ENCODE assay signal across 18 cellular contexts in genomic region chr12:45713108-45713507, GRCh38.
"Had no signal": no experiment of that assay in that cellular context is flagged by ENCODE, and none has a peak within 500 bp of the region (broad histone marks: within the 10 kb centered on the region; RNA-seq: fewer than 3 reads in every experiment).

No MANE protein-coding gene starts in this region.

- H3K9ac ChIP-seq: parathyroid adenoma had no signal

- H3K4me1 Mint-ChIP-seq: activated CD8-positive, alpha-beta memory T cell treated with anti-CD3 and anti-CD28 coated beads, Interleukin-2, amount 10 ng/mL, durations not matched to agents 7 days and 5 days had no signal

- ATAC-seq: activated CD4-positive, CD25-positive, alpha-beta regulatory T cell treated with anti-CD3 and anti-CD28 coated beads, Interleukin-2, amount 50 U/mL, for 24 hours; activated CD8-positive, alpha-beta memory T cell treated with anti-CD3 and anti-CD28 coated beads, Interleukin-2, amount 10 ng/mL, durations not matched to agents 7 days and 5 days; activated T-cell treated with anti-CD3 and anti-CD28 coated beads, Interleukin-2, amount 50 U/mL, for 4 hours; esophagus mucosa; stimulated activated naive CD8-positive, alpha-beta T cell treated with anti-CD3 and anti-CD28 coated beads, Interleukin-15, amount 100 ng/mL, for 72 hours; upper lobe of right lung had no signal

- DNase-seq: activated CD4-positive, alpha-beta T cell treated with anti-CD3 and anti-CD28 coated beads, Interleukin-2, amount 50 U/mL, for 4 hours; activated CD8-positive, alpha-beta memory T cell treated with anti-CD3 and anti-CD28 coated beads, Interleukin-2, amount 10 ng/mL, durations not matched to agents 7 days and 5 days; activated gamma-delta T cell; activated naive CD8-positive, alpha-beta T cell treated with anti-CD3 and anti-CD28 coated beads, Interleukin-2, amount 10 ng/mL, durations not matched to agents 7 days and 5 days; activated T-cell treated with anti-CD3 and anti-CD28 coated beads, Interleukin-2, amount 50 U/mL, for 4 hours; aorta; central memory CD4-positive, alpha-beta T cell; kidney glomerular epithelial cell; stimulated activated CD4-positive, alpha-beta T cell treated with anti-CD3 and anti-CD28 coated beads, Interleukin-15, amount 100 ng/mL, for 24 hours; stimulated activated CD4-positive, alpha-beta T cell treated with anti-CD3 and anti-CD28 coated beads, Interleukin-4, amount 100 ng/mL, for 24 hours; stimulated activated naive CD8-positive, alpha-beta T cell treated with anti-CD3 and anti-CD28 coated beads, Interleukin-15, amount 100 ng/mL, for 72 hours; testis; upper lobe of right lung had no signal

- H3K4me2 ChIP-seq: hepatocyte had no signal

- H3K27ac ChIP-seq: hepatocyte, parathyroid adenoma, testis, upper lobe of right lung had no signal

- H3K9me3 Mint-ChIP-seq: activated T-cell treated with anti-CD3 and anti-CD28 coated beads, Interleukin-2, amount 50 U/mL, for 4 hours; neural crest cell; stimulated activated naive CD8-positive, alpha-beta T cell treated with anti-CD3 and anti-CD28 coated beads, Interleukin-15, amount 100 ng/mL, for 72 hours had no signal

- H2AFZ ChIP-seq: hepatocyte, parathyroid adenoma had no signal

- H3K27ac Mint-ChIP-seq: activated CD8-positive, alpha-beta memory T cell treated with anti-CD3 and anti-CD28 coated beads, Interleukin-2, amount 10 ng/mL, durations not matched to agents 7 days and 5 days; activated naive CD8-positive, alpha-beta T cell treated with anti-CD3 and anti-CD28 coated beads, Interleukin-2, amount 10 ng/mL, durations not matched to agents 7 days and 5 days; stimulated activated naive CD8-positive, alpha-beta T cell treated with anti-CD3 and anti-CD28 coated beads, Interleukin-15, amount 100 ng/mL, for 72 hours had no signal

- H3K27me3 Mint-ChIP-seq: activated CD8-positive, alpha-beta memory T cell treated with anti-CD3 and anti-CD28 coated beads, Interleukin-2, amount 10 ng/mL, durations not matched to agents 7 days and 5 days; activated naive CD8-positive, alpha-beta T cell treated with anti-CD3 and anti-CD28 coated beads, Interleukin-2, amount 10 ng/mL, durations not matched to agents 7 days and 5 days; stimulated activated naive CD8-positive, alpha-beta T cell treated with anti-CD3 and anti-CD28 coated beads, Interleukin-15, amount 100 ng/mL, for 72 hours had no signal

- H3K36me3 ChIP-seq: upper lobe of right lung had no signal

- H3K4me1 ChIP-seq: parathyroid adenoma, testis, upper lobe of right lung had no signal

- H3K4me3 Mint-ChIP-seq: activated CD8-positive, alpha-beta memory T cell treated with anti-CD3 and anti-CD28 coated beads, Interleukin-2, amount 10 ng/mL, durations not matched to agents 7 days and 5 days; activated naive CD8-positive, alpha-beta T cell treated with anti-CD3 and anti-CD28 coated beads, Interleukin-2, amount 10 ng/mL, durations not matched to agents 7 days and 5 days; activated T-cell treated with anti-CD3 and anti-CD28 coated beads, Interleukin-2, amount 50 U/mL, for 4 hours; neural crest cell; stimulated activated naive CD8-positive, alpha-beta T cell treated with anti-CD3 and anti-CD28 coated beads, Interleukin-15, amount 100 ng/mL, for 72 hours had no signal

- H3K27me3 ChIP-seq: hepatocyte, testis, upper lobe of right lung had no signal

- H3K4me3 ChIP-seq: hepatocyte, testis, upper lobe of right lung had no signal

- H3K9me3 ChIP-seq: testis, upper lobe of right lung had no signal
